Comparison of ENCODE assay signal across 14 cellular contexts in genomic region chr12:5073838-5074237, GRCh38. TPM values are rescaled to one million over a fixed set of nuclear protein-coding genes. Genes with fewer than 3 reads are reported as not detected.
A peak's percentile ranks its signal among the peaks of the same experiment; 100 is the strongest.
DNase-seq lines count a peak whose midpoint lies in the region; ATAC-seq and TF ChIP-seq lines count a peak whose summit lies in the region.
"Had no signal": no experiment of that assay in that cellular context is flagged by ENCODE, and none has a peak within 500 bp of the region (broad histone marks: within the 10 kb centered on the region; RNA-seq: fewer than 3 reads in every experiment).

No MANE protein-coding gene starts in this region.

- H3K27me3 ChIP-seq in MM.1S (replicated peaks; ENCODE audit: insufficient read depth, low read length) (no peaks in the 10 kb centered on the region), stomach (peaks cover 0 to 26% (median 0%) of the 10 kb centered on the region in 3 donors)
- H3K27me3 ChIP-seq: BLaER1 treated with 17β-estradiol and CSF1 and Interleukin-3, amounts not matched to agents 10 nM and 100 nM; gastrocnemius medialis had no signal

- no peaks in the 10 kb centered on the region for H3K9me3 Mint-ChIP-seq in chondrocyte (ENCODE audit: low read depth)
- H3K9me3 Mint-ChIP-seq: stimulated activated naive CD8-positive, alpha-beta T cell treated with anti-CD3 and anti-CD28 coated beads, Interleukin-15, amount 100 ng/mL, for 72 hours had no signal

- no peaks in the 10 kb centered on the region for H3F3A ChIP-seq in MM.1S (ENCODE audit: insufficient read depth, low read length)

- H3K4me3 ChIP-seq in MM.1S (ENCODE audit: low read length): no peak overlapping the region
- H3K4me3 ChIP-seq in retinal pigment epithelial cell (ENCODE audit: low read length): no peak overlapping the region
- H3K4me3 ChIP-seq in stomach: no peak overlapping the region
- H3K4me3 ChIP-seq: BLaER1 treated with 17β-estradiol and CSF1 and Interleukin-3, amounts not matched to agents 10 nM and 100 nM; gastrocnemius medialis; MG63 had no signal

- H3K4me3 Mint-ChIP-seq in chondrocyte (ENCODE audit: unreplicated experiment): no peak overlapping the region
- H3K4me3 Mint-ChIP-seq: stimulated activated naive CD8-positive, alpha-beta T cell treated with anti-CD3 and anti-CD28 coated beads, Interleukin-15, amount 100 ng/mL, for 72 hours had no signal

- H3K79me2 ChIP-seq in MM.1S (ENCODE audit: low read length): no peaks in the 10 kb centered on the region

- peaks cover 23% of the 10 kb centered on the region for H3K27me3 Mint-ChIP-seq in chondrocyte (ENCODE audit: low read depth)

- peak; percentile 10 for DNase-seq in activated CD4-positive, alpha-beta T cell treated with anti-CD3 and anti-CD28 coated beads for 48 hours
- no peak for DNase-seq in activated CD4-positive, alpha-beta T cell treated with anti-CD3 and anti-CD28 coated beads, Interleukin-2, amount 50 U/mL, for 1 hour
- DNase-seq in MM.1S (no peak), chondrocyte (ENCODE audit: low spot score) (no peak), retinal pigment epithelial cell (ENCODE audit: low read depth) (no peak), mesenteric fat pad (ENCODE audit: low spot score) (no peak), stomach (no peak)
- DNase-seq: activated CD4-positive, alpha-beta T cell treated with anti-CD3 and anti-CD28 coated beads, Interleukin-2, amount 50 U/mL, for 4 hours; gastrocnemius medialis; MG63; stimulated activated naive CD8-positive, alpha-beta T cell treated with anti-CD3 and anti-CD28 coated beads, Interleukin-15, amount 100 ng/mL, for 72 hours had no signal

- H3K4me1 ChIP-seq in MM.1S (ENCODE audit: low read length): no peaks in the 10 kb centered on the region
- H3K4me1 ChIP-seq in stomach: peaks cover 0 to 19% (median 0%) of the 10 kb centered on the region in 4 donors
- H3K4me1 ChIP-seq: gastrocnemius medialis had no signal

- no peak for ATAC-seq in HG02973 (IDR thresholded peaks at IDR 0.05; ENCODE audit: unreplicated experiment)
- ATAC-seq: gastrocnemius medialis; Panc1; stimulated activated naive CD8-positive, alpha-beta T cell treated with anti-CD3 and anti-CD28 coated beads, Interleukin-15, amount 100 ng/mL, for 72 hours had no signal

- H3K27ac Mint-ChIP-seq in chondrocyte (ENCODE audit: unreplicated experiment): no peak overlapping the region
- H3K27ac Mint-ChIP-seq: stimulated activated naive CD8-positive, alpha-beta T cell treated with anti-CD3 and anti-CD28 coated beads, Interleukin-15, amount 100 ng/mL, for 72 hours had no signal

- no peak overlapping the region for H2AFZ ChIP-seq in MM.1S (ENCODE audit: low read length)

- H3K27ac ChIP-seq in MM.1S (ENCODE audit: low read length) (no peak overlapping the region), stomach (no peak overlapping the region)
- H3K27ac ChIP-seq: BLaER1 treated with 17β-estradiol and CSF1 and Interleukin-3, amounts not matched to agents 10 nM and 100 nM; gastrocnemius medialis had no signal

- H4K20me1 ChIP-seq in MM.1S (ENCODE audit: insufficient read depth, low read length): no peaks in the 10 kb centered on the region
- H4K20me1 ChIP-seq: BLaER1 treated with 17β-estradiol and CSF1 and Interleukin-3, amounts not matched to agents 10 nM and 100 nM had no signal

- no peaks in the 10 kb centered on the region for H3K9me2 ChIP-seq in MM.1S (replicated peaks; ENCODE audit: insufficient read depth, low read length)

- peak; percentile 27 for TF ChIP-seq CTCF in MM.1S (IDR thresholded peaks at IDR 0.05; ENCODE audit: low read length)
- peak; percentile 61 for TF ChIP-seq CTCF in chondrocyte (IDR thresholded peaks at IDR 0.05)
- TF ChIP-seq CTCF in retinal pigment epithelial cell (conservative IDR thresholded peaks at IDR 0.05; ENCODE audit: low read depth, low read length): peak; percentile 24
- TF ChIP-seq CTCF in stomach (IDR thresholded peaks at IDR 0.05): no peak

- TF ChIP-seq POLR2A in stomach (IDR thresholded peaks at IDR 0.05): no peak

- H3K9me3 ChIP-seq in MM.1S (replicated peaks; ENCODE audit: insufficient read depth, low read length) (no peaks in the 10 kb centered on the region), stomach (no peaks in the 10 kb centered on the region)
- H3K9me3 ChIP-seq: BLaER1 treated with 17β-estradiol and CSF1 and Interleukin-3, amounts not matched to agents 10 nM and 100 nM; gastrocnemius medialis; MG63 had no signal

- TF ChIP-seq EP300 in stomach (IDR thresholded peaks at IDR 0.05): no peak

- 60 to 83% (median 66%) methylated on average over 2 of the region's 2 CpGs for WGBS in stomach, 5 donors

- no peaks in the 10 kb centered on the region for H3K36me3 ChIP-seq in MM.1S (replicated peaks; ENCODE audit: insufficient read depth, low read length)
- H3K36me3 ChIP-seq in stomach: no peaks in the 10 kb centered on the region
- H3K36me3 ChIP-seq: BLaER1 treated with 17β-estradiol and CSF1 and Interleukin-3, amounts not matched to agents 10 nM and 100 nM; gastrocnemius medialis; MG63 had no signal

- no peak overlapping the region for H3K4me2 ChIP-seq in MM.1S (ENCODE audit: low read depth, low read length)
- H3K4me2 ChIP-seq: BLaER1 treated with 17β-estradiol and CSF1 and Interleukin-3, amounts not matched to agents 10 nM and 100 nM had no signal

- intact Hi-C loops in stomach (cut with DNase I; ENCODE audit: low total_unique reads): no loop called here

- H3K4me1 Mint-ChIP-seq in chondrocyte (ENCODE audit: low read depth): peaks cover 20% of the 10 kb centered on the region
- H3K4me1 Mint-ChIP-seq: stimulated activated naive CD8-positive, alpha-beta T cell treated with anti-CD3 and anti-CD28 coated beads, Interleukin-15, amount 100 ng/mL, for 72 hours had no signal

- H3K9ac ChIP-seq in MM.1S (ENCODE audit: low read length): no peak overlapping the region
- H3K9ac ChIP-seq: BLaER1 treated with 17β-estradiol and CSF1 and Interleukin-3, amounts not matched to agents 10 nM and 100 nM had no signal

- no peaks in the 10 kb centered on the region for H3K36me3 Mint-ChIP-seq in chondrocyte (ENCODE audit: low read depth)

RNA-seq across cellular contexts. Expression of gene KCNA5, which starts 30.2 kb away (rescaled TPM):
- total RNA-seq in chondrocyte (1.0 to 6.7 TPM (median 6.5 TPM) in 3 replicates), mesenteric fat pad (0.13 TPM), stomach (1 to 10 TPM in 3 of 5 donors, under 1 TPM in 1, not detected in 1; 0.58 to 6.5 (median 4.0) TPM)
- 1 to 10 TPM in 1 of 3 donors, not detected in 2; 3.5 TPM for polyA plus RNA-seq in stomach

Comparison
In these comparisons a context has a peak if more than half of its experiments do, and no peak if none do; other contexts are left out.
1. CTCF ChIP-seq: peak in MM.1S (single experiment), chondrocyte (single experiment) and retinal pigment epithelial cell (single experiment); none in stomach (0 of 7).